In the genomic region with DNA sequence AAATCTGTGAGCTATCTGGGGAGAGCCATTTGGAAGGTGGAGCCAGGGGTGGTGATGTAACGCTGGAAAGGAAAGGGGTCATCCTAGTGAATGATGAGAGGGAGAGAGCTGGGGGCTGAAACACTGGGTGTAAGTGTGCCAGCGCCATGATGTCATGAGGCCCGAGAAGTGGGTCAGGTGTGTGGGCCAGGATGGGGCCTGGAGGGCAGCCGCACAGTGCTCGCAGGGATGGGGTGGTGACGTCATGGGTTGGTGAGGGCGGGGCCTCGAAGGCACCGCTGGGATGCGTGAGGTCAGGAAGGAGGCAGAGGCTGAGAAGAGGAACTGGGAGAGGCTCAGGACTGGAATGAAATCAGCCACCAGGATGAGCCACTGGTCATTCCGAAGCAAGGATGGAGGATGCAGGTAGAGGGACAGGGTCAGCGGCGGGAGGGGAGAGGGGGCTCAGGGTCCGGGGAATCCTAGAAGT, we compare ENCODE assay signal across 8 cellular contexts. TPM values are rescaled to one million over a fixed set of nuclear protein-coding genes. Genes with fewer than 3 reads are reported as not detected.
A peak's percentile ranks its signal among the peaks of the same experiment; 100 is the strongest.
DNase-seq lines count a peak whose midpoint lies in the region; TF ChIP-seq lines count a peak whose summit lies in the region.

No MANE protein-coding gene starts in this region.

- DNase-seq in AG08395 (ENCODE audit: low spot score): peak; percentile 34
- peak; percentile 93 for DNase-seq in G401 (ENCODE audit: low spot score)
- no peak for DNase-seq in activated T-helper 2 cell treated with anti-CD3 and anti-CD28 coated beads, Interferon-gamma antibody, Interleukin-2, Interleukin-4, amounts not matched to agents 10 μg/mL and 5 μg/mL and 100 μg/mL, durations not matched to agents 14 hours and 24 hours and 36 hours (ENCODE audit: low spot score)
- peak; percentile 70 for DNase-seq in iPS-NIHi7 (ENCODE audit: extremely low spot score)
- DNase-seq in NCI-H1048 (lab: John Stamatoyannopoulos, UW): no peak
- DNase-seq in transverse colon: no peak
- no peak for DNase-seq in DMS79 treated with DMSO at 0.1 percent for 48 hours (lab: John Stamatoyannopoulos, UW)
- no peak for DNase-seq in MG63

- H3K9me3 ChIP-seq in transverse colon: no peaks in the 10 kb centered on the region
- H3K9me3 ChIP-seq in MG63: no peaks in the 10 kb centered on the region

- H3K27me3 ChIP-seq in transverse colon: no peaks in the 10 kb centered on the region
- no peaks in the 10 kb centered on the region for H3K27me3 ChIP-seq in MG63

- no peaks in the 10 kb centered on the region for H3K27me3 Mint-ChIP-seq in activated T-helper 2 cell treated with anti-CD3 and anti-CD28 coated beads, Interferon-gamma antibody, Interleukin-2, Interleukin-4, amounts not matched to agents 10 μg/mL and 5 μg/mL and 100 μg/mL, durations not matched to agents 14 hours and 24 hours and 36 hours (ENCODE audit: low read depth)

- peaks cover 20% of the 10 kb centered on the region for H3K4me1 Mint-ChIP-seq in activated T-helper 2 cell treated with anti-CD3 and anti-CD28 coated beads, Interferon-gamma antibody, Interleukin-2, Interleukin-4, amounts not matched to agents 10 μg/mL and 5 μg/mL and 100 μg/mL, durations not matched to agents 14 hours and 24 hours and 36 hours (ENCODE audit: low read depth)

- H3K27ac ChIP-seq in transverse colon: no peak overlapping the region

- H3K4me3 ChIP-seq in transverse colon (no peak overlapping the region), MG63 (no peak overlapping the region)

- TF ChIP-seq CTCF in transverse colon (IDR thresholded peaks at IDR 0.05): no peak

- WGBS in transverse colon (ENCODE audit: low coverage in 1 of 2), 2 donors: 36 to 56% methylated on average over 3 to 14 of the region's 14 CpGs

- H3K36me3 ChIP-seq in transverse colon (no peaks in the 10 kb centered on the region), MG63 (no peaks in the 10 kb centered on the region)

- in situ Hi-C loops in G401 (cut with HindIII; ENCODE audit: low sequenced_read_pairs): no loop called here
- in situ Hi-C loops in transverse colon (cut with MboI; ENCODE audit: low pct_ligation_motif_present in 1 of 4, low pct_unique_long_range_greater_than_20kb in 1 of 4, low sequenced_read_pairs in 3 of 4): no loop called here

- H3K9me3 Mint-ChIP-seq in activated T-helper 2 cell treated with anti-CD3 and anti-CD28 coated beads, Interferon-gamma antibody, Interleukin-2, Interleukin-4, amounts not matched to agents 10 μg/mL and 5 μg/mL and 100 μg/mL, durations not matched to agents 14 hours and 24 hours and 36 hours: no peaks in the 10 kb centered on the region

- peaks cover 7% of the 10 kb centered on the region for H3K36me3 Mint-ChIP-seq in activated T-helper 2 cell treated with anti-CD3 and anti-CD28 coated beads, Interferon-gamma antibody, Interleukin-2, Interleukin-4, amounts not matched to agents 10 μg/mL and 5 μg/mL and 100 μg/mL, durations not matched to agents 14 hours and 24 hours and 36 hours (ENCODE audit: low read depth)

- H3K4me1 ChIP-seq in transverse colon: peaks cover 13 to 19% (median 15%) of the 10 kb centered on the region in 4 donors

- intact Hi-C loops in activated T-helper 2 cell treated with anti-CD3 and anti-CD28 coated beads, Interferon-gamma antibody, Interleukin-2, Interleukin-4, amounts not matched to agents 10 μg/mL and 5 μg/mL and 100 μg/mL, durations not matched to agents 14 hours and 24 hours and 36 hours (cut with micrococcal nuclease): loop anchor here (5.0 kb wide), 1 partner anchor 97 kb away; the partner anchor contains the start of gene MYPOP
- intact Hi-C loops in transverse colon (cut with DNase I; ENCODE audit: low total_unique reads): loop anchor here (5.0 kb wide), 1 partner anchor 908 kb away; no protein-coding TSS in a partner anchor

- no peak for TF ChIP-seq POLR2A in transverse colon (IDR thresholded peaks at IDR 0.05)

- no peak overlapping the region for H3K27ac Mint-ChIP-seq in activated T-helper 2 cell treated with anti-CD3 and anti-CD28 coated beads, Interferon-gamma antibody, Interleukin-2, Interleukin-4, amounts not matched to agents 10 μg/mL and 5 μg/mL and 100 μg/mL, durations not matched to agents 14 hours and 24 hours and 36 hours

- no peak for TF ChIP-seq EP300 in transverse colon (IDR thresholded peaks at IDR 0.05; ENCODE audit: low read depth)

- H3K4me3 Mint-ChIP-seq in activated T-helper 2 cell treated with anti-CD3 and anti-CD28 coated beads, Interferon-gamma antibody, Interleukin-2, Interleukin-4, amounts not matched to agents 10 μg/mL and 5 μg/mL and 100 μg/mL, durations not matched to agents 14 hours and 24 hours and 36 hours (ENCODE audit: low read depth): peak overlapping the region; percentile 48

RNA-seq across cellular contexts. Expression of gene CCDC61, which starts 4.4 kb away (rescaled TPM):
- 6.6 and 9.5 TPM in 2 replicates for total RNA-seq in G401 (2014; rRNA removed; shearing (Covaris generic))
- 25.3 and 31.2 TPM in 2 replicates for total RNA-seq in activated T-helper 2 cell treated with anti-CD3 and anti-CD28 coated beads, Interferon-gamma antibody, Interleukin-2, Interleukin-4, amounts not matched to agents 10 μg/mL and 5 μg/mL and 100 μg/mL, durations not matched to agents 14 hours and 24 hours and 36 hours
- 10 to 100 TPM in 2 of 4 donors, 1 to 10 TPM in 2; 7.8 to 18.7 (median 10.6) TPM for total RNA-seq in transverse colon
- total RNA-seq in MG63 (2014; rRNA removed; shearing (Covaris generic); ENCODE audit: low replicate concordance): 10.5 and 25.5 TPM in 2 replicates

RNA-seq across cellular contexts. Expression of gene PGLYRP1, which starts 23.2 kb away (rescaled TPM):
- not detected in 2 replicates for total RNA-seq in G401 (2014; rRNA removed; shearing (Covaris generic))
- not detected in 2 replicates for total RNA-seq in activated T-helper 2 cell treated with anti-CD3 and anti-CD28 coated beads, Interferon-gamma antibody, Interleukin-2, Interleukin-4, amounts not matched to agents 10 μg/mL and 5 μg/mL and 100 μg/mL, durations not matched to agents 14 hours and 24 hours and 36 hours
- not detected for total RNA-seq in transverse colon
- not detected in 2 replicates for total RNA-seq in MG63 (2014; rRNA removed; shearing (Covaris generic); ENCODE audit: low replicate concordance)

RNA-seq across cellular contexts. Expression of gene NOVA2, which starts 26.0 kb away (rescaled TPM):
- total RNA-seq in G401 (2014; rRNA removed; shearing (Covaris generic)): not detected in 2 replicates
- 0.14 TPM in 1 of 2 replicates, not detected in the other for total RNA-seq in activated T-helper 2 cell treated with anti-CD3 and anti-CD28 coated beads, Interferon-gamma antibody, Interleukin-2, Interleukin-4, amounts not matched to agents 10 μg/mL and 5 μg/mL and 100 μg/mL, durations not matched to agents 14 hours and 24 hours and 36 hours
- 1 to 10 TPM in 1 of 4 donors, under 1 TPM in 2, not detected in 1; 0.41 to 2.2 (median 1.00) TPM for total RNA-seq in transverse colon
- not detected in 2 replicates for total RNA-seq in MG63 (2014; rRNA removed; shearing (Covaris generic); ENCODE audit: low replicate concordance)

RNA-seq across cellular contexts. Expression of gene IGFL4, which starts 41.1 kb away (rescaled TPM):
- total RNA-seq in G401 (2014; rRNA removed; shearing (Covaris generic)): not detected in 2 replicates
- not detected in 2 replicates for total RNA-seq in activated T-helper 2 cell treated with anti-CD3 and anti-CD28 coated beads, Interferon-gamma antibody, Interleukin-2, Interleukin-4, amounts not matched to agents 10 μg/mL and 5 μg/mL and 100 μg/mL, durations not matched to agents 14 hours and 24 hours and 36 hours
- total RNA-seq in transverse colon: not detected
- total RNA-seq in MG63 (2014; rRNA removed; shearing (Covaris generic); ENCODE audit: low replicate concordance): not detected in 2 replicates

Comparison
In these comparisons a context has a peak if more than half of its experiments do, and no peak if none do; other contexts are left out.
1. DNase-seq: peak in AG08395 (single experiment), G401 (single experiment) and iPS-NIHi7 (single experiment); none in activated T-helper 2 cell treated with anti-CD3 and anti-CD28 coated beads, Interferon-gamma antibody, Interleukin-2, Interleukin-4, amounts not matched to agents 10 μg/mL and 5 μg/mL and 100 μg/mL, durations not matched to agents 14 hours and 24 hours and 36 hours (single experiment), NCI-H1048 (single experiment), transverse colon (single experiment), DMS79 treated with DMSO at 0.1 percent for 48 hours (single experiment) and MG63 (single experiment).